In the genomic region with DNA sequence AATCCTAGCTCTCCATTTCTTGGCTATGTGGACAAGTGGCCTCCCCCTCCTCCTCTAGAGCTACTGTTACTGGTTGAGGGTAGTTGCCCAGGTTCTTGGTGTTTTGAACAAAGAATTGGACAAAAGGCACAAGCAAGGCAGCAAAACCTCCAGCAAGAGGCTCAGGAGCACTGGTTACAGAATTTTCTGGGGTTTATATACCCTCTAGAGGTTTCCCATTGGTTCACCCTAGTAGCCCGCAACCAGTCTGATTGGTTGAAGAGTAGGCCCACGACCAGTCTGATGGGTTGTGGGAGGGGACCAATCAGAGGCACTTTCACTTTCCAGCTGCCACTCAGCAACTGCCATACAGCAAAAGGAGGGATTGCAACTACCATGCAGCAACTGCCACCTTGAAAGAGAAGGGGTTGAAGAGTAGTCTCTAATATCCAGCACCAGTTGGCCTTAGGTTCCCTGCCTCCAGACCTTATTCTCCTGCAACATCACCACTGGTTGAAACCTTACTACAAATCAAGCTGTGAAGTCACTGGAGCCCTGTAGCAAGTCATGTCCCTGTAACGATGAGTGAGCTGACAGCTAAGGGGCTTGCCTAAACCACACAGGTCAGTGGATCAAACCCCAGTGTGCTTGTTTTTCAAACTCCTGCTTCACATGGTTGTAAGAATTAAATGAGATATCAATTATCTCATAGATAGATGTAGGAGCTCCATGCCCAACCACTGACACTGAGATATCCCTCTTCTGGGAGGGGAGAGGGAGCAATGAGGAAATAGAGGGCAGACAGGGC, we compare ENCODE assay signal across 8 cellular contexts. TPM values are rescaled to one million over a fixed set of nuclear protein-coding genes. Genes with fewer than 3 reads are reported as not detected.
DNase-seq lines count a peak whose midpoint lies in the region; ATAC-seq and TF ChIP-seq lines count a peak whose summit lies in the region.

No MANE protein-coding gene starts in this region.

- TF ChIP-seq CTCF in GM12875 (IDR thresholded peaks at IDR 0.05; ENCODE audit: borderline replicate concordance, insufficient read depth, low read depth, low read length) (no peak), mesothelial cell of epicardium (IDR thresholded peaks at IDR 0.05; ENCODE audit: unreplicated experiment) (no peak)

- no peaks in the 10 kb centered on the region for H3K27me3 Mint-ChIP-seq in mesothelial cell of epicardium (ENCODE audit: low read depth)

- no peaks in the 10 kb centered on the region for H3K9me3 Mint-ChIP-seq in mesothelial cell of epicardium

- DNase-seq in ACHN (peak; percentile 62), NCI-H510A (lab: John Stamatoyannopoulos, UW) (peak; percentile 64), nucleus accumbens (lab: John Stamatoyannopoulos, UW) (no peak), mesothelial cell of epicardium (ENCODE audit: low spot score in 2 of 2, unreplicated experiment in 2 of 2) (no peak)
- DNase-seq in central memory CD4-positive, alpha-beta T cell: peak; percentile 21

- no peak overlapping the region for H3K27ac Mint-ChIP-seq in mesothelial cell of epicardium

- peaks cover 55% of the 10 kb centered on the region for H3K4me1 Mint-ChIP-seq in mesothelial cell of epicardium

- no peaks in the 10 kb centered on the region for H3K36me3 Mint-ChIP-seq in mesothelial cell of epicardium

- in situ Hi-C loops in ACHN (cut with HindIII; ENCODE audit: low pct_ligation_motif_present, low pct_unique_long_range_greater_than_20kb, low sequenced_read_pairs): no loop called here

- H3K4me3 ChIP-seq in GM12875 (ENCODE audit: low read depth, low read length): peak overlapping the region; percentile 33

- ATAC-seq in GM21360 (IDR thresholded peaks at IDR 0.05; ENCODE audit: unreplicated experiment) (no peak), GM21786 (IDR thresholded peaks at IDR 0.05; ENCODE audit: unreplicated experiment) (no peak)

- no peak overlapping the region for H3K4me3 Mint-ChIP-seq in mesothelial cell of epicardium

RNA-seq across cellular contexts. Expression of a gene that starts 2.9 kb away (rescaled TPM):
- total RNA-seq in mesothelial cell of epicardium: 62.0 to 66.6 TPM (median 62.2 TPM) in 3 replicates

RNA-seq across cellular contexts. Expression of a gene that starts 59.4 kb away (rescaled TPM):
- 0.20 TPM in 1 of 3 replicates, not detected in the others for total RNA-seq in mesothelial cell of epicardium

Comparison
In these comparisons a context has a peak if more than half of its experiments do, and no peak if none do; other contexts are left out.
1. DNase-seq: peak in ACHN (single experiment), NCI-H510A (single experiment) and central memory CD4-positive, alpha-beta T cell (single experiment); none in nucleus accumbens (0 of 56) and mesothelial cell of epicardium (0 of 2).